In the genomic region with DNA sequence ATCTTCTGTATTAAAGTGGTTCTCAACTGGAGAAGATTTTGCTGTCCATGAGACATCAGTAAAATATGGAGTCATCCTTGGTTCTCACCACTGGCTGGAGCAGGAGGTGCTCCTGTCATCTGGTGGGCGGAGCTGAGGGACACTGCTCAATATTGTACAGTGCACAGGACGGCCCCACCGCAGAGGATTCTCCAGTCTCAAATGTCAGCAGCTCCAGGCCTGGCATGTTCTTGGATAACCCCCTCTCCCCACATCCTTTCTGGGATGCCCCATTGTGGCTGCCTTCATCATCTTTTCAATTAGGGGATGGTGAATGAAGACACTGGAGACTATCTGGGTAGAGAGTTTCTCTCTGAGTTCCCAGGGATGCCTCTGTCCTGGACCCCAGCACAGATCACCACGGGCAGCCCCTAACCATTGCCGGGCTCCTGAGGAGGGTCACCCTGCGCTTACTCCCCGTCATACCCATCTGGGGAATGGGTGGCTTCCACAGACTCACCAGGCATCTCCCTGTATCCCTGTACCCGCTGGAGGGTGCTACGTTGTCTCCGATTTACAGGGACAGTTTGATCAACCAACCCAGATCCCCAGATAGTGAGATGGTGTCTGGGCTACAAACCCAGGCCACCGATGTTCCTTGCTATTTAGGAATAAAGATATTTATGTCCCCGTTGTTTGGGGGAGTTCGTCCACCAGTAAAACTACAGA, we compare ENCODE assay signal across 26 cellular contexts. TPM values are rescaled to one million over a fixed set of nuclear protein-coding genes. Genes with fewer than 3 reads are reported as not detected.
A peak's percentile ranks its signal among the peaks of the same experiment; 100 is the strongest.
DNase-seq lines count a peak whose midpoint lies in the region; ATAC-seq and TF ChIP-seq lines count a peak whose summit lies in the region.
"Had no signal": no experiment of that assay in that cellular context is flagged by ENCODE, and none has a peak within 500 bp of the region (broad histone marks: within the 10 kb centered on the region; RNA-seq: fewer than 3 reads in every experiment).

No MANE protein-coding gene starts in this region.

- H3K4me1 Mint-ChIP-seq in activated CD8-positive, alpha-beta T cell treated with anti-CD3 and anti-CD28 coated beads, Interleukin-2, amount 10 ng/mL, durations not matched to agents 7 days and 5 days (ENCODE audit: low read depth), result peaks cover 34% of the 10 kb centered on the region
- peaks cover 35% of the 10 kb centered on the region for H3K4me1 Mint-ChIP-seq in activated CD8-positive, alpha-beta T cell treated with anti-CD3 and anti-CD28 coated beads for 36 hours (ENCODE audit: low read depth)
- H3K4me1 Mint-ChIP-seq in CD4-positive, alpha-beta memory T cell, result peaks cover 41 to 81% (median 61%) of the 10 kb centered on the region in 4 donors

- no peak overlapping the region for H3K27ac Mint-ChIP-seq in activated CD8-positive, alpha-beta T cell treated with anti-CD3 and anti-CD28 coated beads, Interleukin-2, amount 10 ng/mL, durations not matched to agents 7 days and 5 days
- H3K27ac Mint-ChIP-seq in activated CD8-positive, alpha-beta T cell treated with anti-CD3 and anti-CD28 coated beads for 36 hours, result no peak overlapping the region
- peak overlapping the region in 6 of 7 donors; percentile 0 to 78 (median 66) for H3K27ac Mint-ChIP-seq in CD4-positive, alpha-beta memory T cell
- H3K27ac Mint-ChIP-seq: memory B cell had no signal

- no peak for TF ChIP-seq CTCF in activated CD8-positive, alpha-beta T cell treated with anti-CD3 and anti-CD28 coated beads for 36 hours (IDR thresholded peaks at IDR 0.05)
- no peak for TF ChIP-seq CTCF in coronary artery (IDR thresholded peaks at IDR 0.05)
- no peak for TF ChIP-seq CTCF in omental fat pad (IDR thresholded peaks at IDR 0.05)

- DNase-seq in activated CD8-positive, alpha-beta T cell treated with anti-CD3 and anti-CD28 coated beads, Interleukin-2, amount 10 ng/mL, durations not matched to agents 7 days and 5 days, result peak; percentile 12
- no peak for DNase-seq in activated CD8-positive, alpha-beta T cell treated with anti-CD3 and anti-CD28 coated beads for 36 hours
- DNase-seq in CD4-positive, alpha-beta memory T cell, result no peak
- DNase-seq in coronary artery (ENCODE audit: low spot score) (peak; percentile 19), omental fat pad (ENCODE audit: low spot score) (no peak), H4 (ENCODE audit: low spot score) (no peak), HuH-7.5 (ENCODE audit: low spot score) (no peak)
- peak; percentile 20 for DNase-seq in stimulated activated CD8-positive, alpha-beta memory T cell treated with anti-CD3 and anti-CD28 coated beads, Interleukin-4, amount 100 ng/mL, for 48 hours
- DNase-seq: activated gamma-delta T cell; DMS53; GF-D8; NCI-H2029; retina; spleen; stimulated activated CD4-positive, alpha-beta T cell treated with anti-CD3 and anti-CD28 coated beads, Interleukin-4, amount 100 ng/mL, for 1 hour; stimulated activated naive CD4-positive, alpha-beta T cell; T-helper 2 cell had no signal

- H3K27me3 ChIP-seq in CD4-positive, alpha-beta memory T cell (ENCODE audit: insufficient read depth, low read length), result no peaks in the 10 kb centered on the region
- H3K27me3 ChIP-seq: body of pancreas, spleen, tibial nerve had no signal

- H3K36me3 Mint-ChIP-seq in activated CD8-positive, alpha-beta T cell treated with anti-CD3 and anti-CD28 coated beads, Interleukin-2, amount 10 ng/mL, durations not matched to agents 7 days and 5 days (ENCODE audit: low read depth), result peaks cover 12% of the 10 kb centered on the region
- H3K36me3 Mint-ChIP-seq in activated CD8-positive, alpha-beta T cell treated with anti-CD3 and anti-CD28 coated beads for 36 hours (ENCODE audit: low read depth), result peaks cover 3% of the 10 kb centered on the region
- peaks cover 5 to 14% of the 10 kb centered on the region in 2 donors for H3K36me3 Mint-ChIP-seq in CD4-positive, alpha-beta memory T cell

- H3K9me3 Mint-ChIP-seq in activated CD8-positive, alpha-beta T cell treated with anti-CD3 and anti-CD28 coated beads, Interleukin-2, amount 10 ng/mL, durations not matched to agents 7 days and 5 days (ENCODE audit: insufficient read depth), result peaks cover 10% of the 10 kb centered on the region
- peaks cover 7% of the 10 kb centered on the region for H3K9me3 Mint-ChIP-seq in activated CD8-positive, alpha-beta T cell treated with anti-CD3 and anti-CD28 coated beads for 36 hours
- peaks cover 2 to 15% (median 6%) of the 10 kb centered on the region in 8 donors for H3K9me3 Mint-ChIP-seq in CD4-positive, alpha-beta memory T cell

- H3K9me3 ChIP-seq in CD4-positive, alpha-beta memory T cell (ENCODE audit: control insufficient read depth in 1 of 2, low read length in 2 of 2), result peaks cover 0 to 3% of the 10 kb centered on the region in 2 donors
- H3K9me3 ChIP-seq: body of pancreas had no signal

- CTCF ChIA-PET in activated CD8-positive, alpha-beta T cell treated with anti-CD3 and anti-CD28 coated beads, Interleukin-2, amount 10 ng/mL, durations not matched to agents 7 days and 5 days (lab: Charles Lee), result no interaction called here
- CTCF ChIA-PET in activated CD8-positive, alpha-beta T cell treated with anti-CD3 and anti-CD28 coated beads for 36 hours (lab: Charles Lee), result no interaction called here
- CTCF ChIA-PET in CD4-positive, alpha-beta memory T cell (lab: Charles Lee; ENCODE audit: partially characterized antibody), result no interaction called here

- no peak overlapping the region for H3K4me3 ChIP-seq in CD4-positive, alpha-beta memory T cell (ENCODE audit: low read length in 2 of 2)
- no peak overlapping the region for H3K4me3 ChIP-seq in coronary artery
- H3K4me3 ChIP-seq: body of pancreas, SK-N-MC, spleen, tibial nerve had no signal

- no peak overlapping the region for H3K4me3 Mint-ChIP-seq in activated CD8-positive, alpha-beta T cell treated with anti-CD3 and anti-CD28 coated beads, Interleukin-2, amount 10 ng/mL, durations not matched to agents 7 days and 5 days
- no peak overlapping the region for H3K4me3 Mint-ChIP-seq in activated CD8-positive, alpha-beta T cell treated with anti-CD3 and anti-CD28 coated beads for 36 hours
- no peak overlapping the region for H3K4me3 Mint-ChIP-seq in CD4-positive, alpha-beta memory T cell
- H3K4me3 Mint-ChIP-seq: memory B cell had no signal

- intact Hi-C loops in activated CD8-positive, alpha-beta T cell treated with anti-CD3 and anti-CD28 coated beads for 36 hours (cut with micrococcal nuclease), result no loop called here
- intact Hi-C loops in CD4-positive, alpha-beta memory T cell (cut with micrococcal nuclease), result no loop called here

- H3K4me1 ChIP-seq in CD4-positive, alpha-beta memory T cell (ENCODE audit: insufficient read depth, low read length), result peaks cover 78% of the 10 kb centered on the region
- H3K4me1 ChIP-seq: body of pancreas, tibial nerve had no signal

- H3K36me3 ChIP-seq in CD4-positive, alpha-beta memory T cell (ENCODE audit: insufficient read depth, low read length), result no peaks in the 10 kb centered on the region
- H3K36me3 ChIP-seq: spleen, tibial nerve, WERI-Rb-1 had no signal

- no peak overlapping the region for H3K27ac ChIP-seq in CD4-positive, alpha-beta memory T cell (ENCODE audit: low read depth, low read length)
- H3K27ac ChIP-seq in coronary artery, result no peak overlapping the region
- H3K27ac ChIP-seq: body of pancreas, RWPE1, SK-N-MC, spleen, tibial nerve, WERI-Rb-1 had no signal

- H3K27me3 Mint-ChIP-seq in activated CD8-positive, alpha-beta T cell treated with anti-CD3 and anti-CD28 coated beads, Interleukin-2, amount 10 ng/mL, durations not matched to agents 7 days and 5 days (ENCODE audit: low read depth), result no peaks in the 10 kb centered on the region
- no peaks in the 10 kb centered on the region for H3K27me3 Mint-ChIP-seq in activated CD8-positive, alpha-beta T cell treated with anti-CD3 and anti-CD28 coated beads for 36 hours
- H3K27me3 Mint-ChIP-seq in CD4-positive, alpha-beta memory T cell, result no peaks in the 10 kb centered on the region
- H3K27me3 Mint-ChIP-seq: memory B cell had no signal

- POLR2A ChIA-PET in activated CD8-positive, alpha-beta T cell treated with anti-CD3 and anti-CD28 coated beads, Interleukin-2, amount 10 ng/mL, durations not matched to agents 7 days and 5 days (lab: Charles Lee), result no interaction called here
- POLR2A ChIA-PET in activated CD8-positive, alpha-beta T cell treated with anti-CD3 and anti-CD28 coated beads for 36 hours (lab: Charles Lee), result no interaction called here
- POLR2A ChIA-PET in CD4-positive, alpha-beta memory T cell (lab: Charles Lee; ENCODE audit: partially characterized antibody), result no interaction called here

- ATAC-seq in activated CD8-positive, alpha-beta T cell treated with anti-CD3 and anti-CD28 coated beads, Interleukin-2, amount 10 ng/mL, durations not matched to agents 7 days and 5 days, result no peak
- ATAC-seq in activated CD8-positive, alpha-beta T cell treated with anti-CD3 and anti-CD28 coated beads for 36 hours, result no peak
- ATAC-seq in omental fat pad (ENCODE audit: low FRiP score), result no peak
- ATAC-seq: body of pancreas had no signal

RNA-seq across cellular contexts. Expression of a gene that starts 21.9 kb away (rescaled TPM):
- total RNA-seq in activated CD8-positive, alpha-beta T cell treated with anti-CD3 and anti-CD28 coated beads, Interleukin-2, amount 10 ng/mL, durations not matched to agents 7 days and 5 days, result 10 to 100 TPM; 62.9 to 65.5 TPM
- total RNA-seq in activated CD8-positive, alpha-beta T cell treated with anti-CD3 and anti-CD28 coated beads for 36 hours, result 10 to 100 TPM; 27.5 to 28.3 TPM
- total RNA-seq in CD4-positive, alpha-beta memory T cell, result 100 to 1,000 TPM; 195 TPM
- 100 to 1,000 TPM; 194 to 261 TPM for polyA plus RNA-seq in CD4-positive, alpha-beta memory T cell
- 1 to 10 TPM; 1.7 to 5.5 (median 2.9) TPM for total RNA-seq in omental fat pad
- 0.25 TPM in 1 of 2 replicates, not detected in the other for total RNA-seq in H4 (2014; rRNA removed; shearing (Covaris generic))
- total RNA-seq: chondrocyte, fibroblast of villous mesenchyme, myocyte had no signal

RNA-seq across cellular contexts. Expression of a gene that starts 32.5 kb away (rescaled TPM):
- 10 to 100 TPM; 62.5 to 66.4 TPM for total RNA-seq in activated CD8-positive, alpha-beta T cell treated with anti-CD3 and anti-CD28 coated beads, Interleukin-2, amount 10 ng/mL, durations not matched to agents 7 days and 5 days
- 10 to 100 TPM; 82.8 to 85.5 TPM for total RNA-seq in activated CD8-positive, alpha-beta T cell treated with anti-CD3 and anti-CD28 coated beads for 36 hours
- total RNA-seq in CD4-positive, alpha-beta memory T cell, result 100 to 1,000 TPM; 147 to 150 TPM
- polyA plus RNA-seq in CD4-positive, alpha-beta memory T cell, result 10 to 100 TPM; 12.7 to 43.0 TPM
- total RNA-seq in omental fat pad, result 10 to 100 TPM; 31.6 to 53.0 (median 46.9) TPM
- total RNA-seq in H4 (2014; rRNA removed; shearing (Covaris generic)), result 12.7 and 13.5 TPM in 2 replicates

RNA-seq across cellular contexts. Expression of a gene that starts 55.9 kb away (rescaled TPM):
- total RNA-seq in activated CD8-positive, alpha-beta T cell treated with anti-CD3 and anti-CD28 coated beads, Interleukin-2, amount 10 ng/mL, durations not matched to agents 7 days and 5 days, result under 1 TPM in 1 of 2 experiments, not detected in 1; 0.29 TPM
- under 1 TPM in 1 of 2 experiments, not detected in 1; 0.41 TPM for total RNA-seq in activated CD8-positive, alpha-beta T cell treated with anti-CD3 and anti-CD28 coated beads for 36 hours
- not detected for total RNA-seq in CD4-positive, alpha-beta memory T cell
- 1 to 10 TPM in 1 of 2 donors, under 1 TPM in 1; 0.35 to 1.0 TPM for polyA plus RNA-seq in CD4-positive, alpha-beta memory T cell
- under 1 TPM in 1 of 4 donors, not detected in 3; 0.56 TPM for total RNA-seq in omental fat pad
- total RNA-seq in H4 (2014; rRNA removed; shearing (Covaris generic)), result not detected in 2 replicates
- total RNA-seq: body of pancreas, fibroblast of villous mesenchyme, myocyte had no signal

Comparison
In these comparisons a context has a peak if more than half of its experiments do, and no peak if none do; other contexts are left out.
1. DNase-seq: peak in activated CD8-positive, alpha-beta T cell treated with anti-CD3 and anti-CD28 coated beads, Interleukin-2, amount 10 ng/mL, durations not matched to agents 7 days and 5 days (single experiment), coronary artery (single experiment) and stimulated activated CD8-positive, alpha-beta memory T cell treated with anti-CD3 and anti-CD28 coated beads, Interleukin-4, amount 100 ng/mL, for 48 hours (single experiment); none in activated CD8-positive, alpha-beta T cell treated with anti-CD3 and anti-CD28 coated beads for 36 hours (single experiment), CD4-positive, alpha-beta memory T cell (0 of 5), omental fat pad (single experiment), H4 (single experiment) and HuH-7.5 (single experiment).
2. H3K27ac Mint-ChIP-seq: peak in CD4-positive, alpha-beta memory T cell (6 of 7); none in activated CD8-positive, alpha-beta T cell treated with anti-CD3 and anti-CD28 coated beads, Interleukin-2, amount 10 ng/mL, durations not matched to agents 7 days and 5 days (single experiment) and activated CD8-positive, alpha-beta T cell treated with anti-CD3 and anti-CD28 coated beads for 36 hours (single experiment).
3. RNA of a gene that starts 21.9 kb away (total RNA-seq): 195 TPM in CD4-positive, alpha-beta memory T cell, 62.9 to 65.5 TPM in activated CD8-positive, alpha-beta T cell treated with anti-CD3 and anti-CD28 coated beads, Interleukin-2, amount 10 ng/mL, durations not matched to agents 7 days and 5 days and 27.5 to 28.3 TPM in activated CD8-positive, alpha-beta T cell treated with anti-CD3 and anti-CD28 coated beads for 36 hours; 1.7 to 5.5 TPM in omental fat pad and 0.25 TPM in H4; every median in the first group is over 4 times any median in the second.